In genomic region chr14:59570122-59570521, GRCh38 we compare ENCODE assay signal across 13 cellular contexts. TPM values are rescaled to one million over a fixed set of nuclear protein-coding genes. Genes with fewer than 3 reads are reported as not detected.
A peak's percentile ranks its signal among the peaks of the same experiment; 100 is the strongest.
DNase-seq lines count a peak whose midpoint lies in the region; ATAC-seq and TF ChIP-seq lines count a peak whose summit lies in the region.
"Had no signal": no experiment of that assay in that cellular context is flagged by ENCODE, and none has a peak within 500 bp of the region (broad histone marks: within the 10 kb centered on the region; RNA-seq: fewer than 3 reads in every experiment).

No MANE protein-coding gene starts in this region.

- DNase-seq in SIG-M5 treated with dmso at 0.1 percent for 504 hours (lab: John Stamatoyannopoulos, UW; ENCODE audit: unreplicated experiment) = peak; percentile 4
- DNase-seq in SIG-M5 (lab: John Stamatoyannopoulos, UW) = no peak
- peak; percentile 45 for DNase-seq in NCI-H146 (lab: John Stamatoyannopoulos, UW)
- DNase-seq in WTC11 (ENCODE audit: low spot score) = no peak
- DNase-seq in renal cortical epithelial cell (ENCODE audit: low read depth) = peak; percentile 9
- DNase-seq in cortex of kidney (lab: John Stamatoyannopoulos, UW) = no peak
- no peak for DNase-seq in osteocyte (ENCODE audit: extremely low spot score, unreplicated experiment)
- DNase-seq: activated CD4-positive, alpha-beta T cell treated with anti-CD3 and anti-CD28 coated beads for 4 hours; activated naive CD4-positive, alpha-beta T cell; effector CD8-positive, alpha-beta T cell had no signal

- POLR2A ChIA-PET in WTC11 (lab: Charles Lee) = no interaction called here

- no peaks in the 10 kb centered on the region for H3K27me3 Mint-ChIP-seq in WTC11 (ENCODE audit: low read depth)
- H3K27me3 Mint-ChIP-seq in osteocyte (ENCODE audit: unreplicated experiment) = peaks cover 46% of the 10 kb centered on the region

- no peak for TF ChIP-seq CTCF in WTC11 (IDR thresholded peaks at IDR 0.05)
- TF ChIP-seq CTCF in osteocyte (IDR thresholded peaks at IDR 0.05) = no peak

- H3K9me3 Mint-ChIP-seq in WTC11 (no peaks in the 10 kb centered on the region), osteocyte (ENCODE audit: unreplicated experiment) (no peaks in the 10 kb centered on the region)

- CTCF ChIA-PET in WTC11 (lab: Charles Lee) = interaction anchor here (0.9 to 7.7 kb wide), 4 partner anchors 31 to 272 kb away, joined by 3 to 103 read pairs (median 8); no protein-coding TSS in a partner anchor

- no peaks in the 10 kb centered on the region for H3K36me3 Mint-ChIP-seq in WTC11
- no peaks in the 10 kb centered on the region for H3K36me3 Mint-ChIP-seq in osteocyte (ENCODE audit: unreplicated experiment)

- no peak overlapping the region for H3K27ac Mint-ChIP-seq in WTC11
- H3K27ac Mint-ChIP-seq in osteocyte (ENCODE audit: unreplicated experiment) = no peak overlapping the region

- H3K4me1 Mint-ChIP-seq in WTC11 (peaks cover 17% of the 10 kb centered on the region), osteocyte (ENCODE audit: unreplicated experiment) (no peaks in the 10 kb centered on the region)

- ATAC-seq in WTC11 (peak; percentile 73), HG03469 (IDR thresholded peaks at IDR 0.05; ENCODE audit: unreplicated experiment) (no peak)
- ATAC-seq: Right ventricle myocardium inferior had no signal

- H3K4me3 Mint-ChIP-seq in WTC11 (no peak overlapping the region), osteocyte (ENCODE audit: unreplicated experiment) (no peak overlapping the region)

TF ChIP-seq in WTC11, 78 proteins besides CTCF, POLR2A, EP300 and RAD21 (continues in another document):
- TF ChIP-seq PRRX2 (CRISPR knock-in tag; IDR thresholded peaks at IDR 0.05) = no peak
- TF ChIP-seq E2F4 (CRISPR knock-in tag; IDR thresholded peaks at IDR 0.05; ENCODE audit: borderline replicate concordance, low read depth) = no peak
- no peak for TF ChIP-seq MLX (CRISPR knock-in tag; IDR thresholded peaks at IDR 0.05)
- TF ChIP-seq FOXP4 (CRISPR knock-in tag; IDR thresholded peaks at IDR 0.05) = no peak
- no peak for TF ChIP-seq E2F5 (CRISPR knock-in tag; IDR thresholded peaks at IDR 0.05)
- no peak for TF ChIP-seq ELF4 (CRISPR knock-in tag; IDR thresholded peaks at IDR 0.05; ENCODE audit: low read depth)
- TF ChIP-seq GRHL2 (CRISPR knock-in tag; IDR thresholded peaks at IDR 0.05; ENCODE audit: insufficient replicate concordance, severe bottlenecking) = no peak
- TF ChIP-seq JAZF1 (CRISPR knock-in tag; IDR thresholded peaks at IDR 0.05) = no peak
- no peak for TF ChIP-seq ATF2 (CRISPR knock-in tag; IDR thresholded peaks at IDR 0.05; ENCODE audit: borderline replicate concordance, low read depth)
- no peak for TF ChIP-seq ZNF317 (CRISPR knock-in tag; IDR thresholded peaks at IDR 0.05; ENCODE audit: borderline replicate concordance, low read depth)
- TF ChIP-seq ZNF281 (CRISPR knock-in tag; IDR thresholded peaks at IDR 0.05) = no peak
- no peak for TF ChIP-seq ZNF512 (CRISPR knock-in tag; IDR thresholded peaks at IDR 0.05; ENCODE audit: borderline replicate concordance)
- TF ChIP-seq ZMAT4 (CRISPR knock-in tag; IDR thresholded peaks at IDR 0.05) = no peak
- TF ChIP-seq NFATC4 (CRISPR knock-in tag; IDR thresholded peaks at IDR 0.05) = no peak
- no peak for TF ChIP-seq JUN (CRISPR knock-in tag; IDR thresholded peaks at IDR 0.05)

RNA-seq across cellular contexts. Expression of gene CCDC175, which starts 6.5 kb away (rescaled TPM):
- 0.16 to 0.27 TPM in 2 of 3 replicates, not detected in the other for total RNA-seq in WTC11 (2021)
- total RNA-seq in renal cortical epithelial cell = not detected in 2 replicates
- total RNA-seq in osteocyte = not detected in 2 replicates
- total RNA-seq: LHCN-M2, Right ventricle myocardium inferior had no signal

Comparison
In these comparisons a context has a peak if more than half of its experiments do, and no peak if none do; other contexts are left out.
1. DNase-seq: peak in SIG-M5 treated with dmso at 0.1 percent for 504 hours (single experiment), NCI-H146 (single experiment) and renal cortical epithelial cell (single experiment); none in SIG-M5 (single experiment), WTC11 (single experiment), cortex of kidney (single experiment) and osteocyte (single experiment).